In genomic region chr3:4302747-4303146, GRCh38 we compare ENCODE assay signal across 9 cellular contexts. TPM values are rescaled to one million over a fixed set of nuclear protein-coding genes. Genes with fewer than 3 reads are reported as not detected.
DNase-seq lines count a peak whose midpoint lies in the region; ATAC-seq, FAIRE-seq and TF ChIP-seq lines count a peak whose summit lies in the region.
"Had no signal": no experiment of that assay in that cellular context is flagged by ENCODE, and none has a peak within 500 bp of the region (broad histone marks: within the 10 kb centered on the region; RNA-seq: fewer than 3 reads in every experiment).

No MANE protein-coding gene starts in this region.

- peaks cover 0 to 15% (median 0%) of the 10 kb centered on the region in 11 experiments; a peak in 5 of 22 replicates for H3K9me3 ChIP-seq in BLaER1 treated with 17β-estradiol and CSF1 and Interleukin-3, amounts not matched to agents 10 nM and 100 nM (replicated peaks in 1 of 11)
- no peaks in the 10 kb centered on the region for H3K9me3 ChIP-seq in colonic mucosa

- no peaks in the 10 kb centered on the region for H3K27me3 ChIP-seq in BLaER1 treated with 17β-estradiol and CSF1 and Interleukin-3, amounts not matched to agents 10 nM and 100 nM
- H3K27me3 ChIP-seq in KMS-11 (ENCODE audit: insufficient read depth, low read depth) (no peaks in the 10 kb centered on the region), colonic mucosa (no peaks in the 10 kb centered on the region)

- H3K36me3 Mint-ChIP-seq in natural killer cell treated with Interleukin-12 subunit alpha and Interleukin-12 subunit beta and Interleukin-15 and Interleukin-18, amount 100 ng/mL, for 72 hours: no peaks in the 10 kb centered on the region

- H3K4me3 ChIP-seq in BLaER1 treated with 17β-estradiol and CSF1 and Interleukin-3, amounts not matched to agents 10 nM and 100 nM: peak overlapping the region; percentile 64 to 90 (median 79); a peak in 19 of 20 replicates
- H3K4me3 ChIP-seq in KMS-11 (IDR thresholded peaks at IDR 0.05; ENCODE audit: insufficient read depth, low read depth, low read length) (no peak overlapping the region), colonic mucosa (no peak overlapping the region)

- H2AFZ ChIP-seq in KMS-11 (ENCODE audit: low read depth): peak overlapping the region; percentile 67

- peak overlapping the region; percentile 82 to 90 for H3K27ac Mint-ChIP-seq in natural killer cell treated with Interleukin-12 subunit alpha and Interleukin-12 subunit beta and Interleukin-15 and Interleukin-18, amount 100 ng/mL, for 72 hours

- H4K20me1 ChIP-seq in BLaER1 treated with 17β-estradiol and CSF1 and Interleukin-3, amounts not matched to agents 10 nM and 100 nM: no peaks in the 10 kb centered on the region
- H4K20me1 ChIP-seq in KMS-11 (ENCODE audit: insufficient read depth): no peaks in the 10 kb centered on the region

- no peak for ATAC-seq in natural killer cell treated with Interleukin-12 subunit alpha and Interleukin-12 subunit beta and Interleukin-15 and Interleukin-18, amount 100 ng/mL, for 72 hours

- peak overlapping the region; percentile 91 for H3K4me3 Mint-ChIP-seq in natural killer cell treated with Interleukin-12 subunit alpha and Interleukin-12 subunit beta and Interleukin-15 and Interleukin-18, amount 100 ng/mL, for 72 hours

- peak overlapping the region in 9 of 11 experiments; percentile 20 to 82 (median 34); a peak in 13 of 22 replicates for H3K4me2 ChIP-seq in BLaER1 treated with 17β-estradiol and CSF1 and Interleukin-3, amounts not matched to agents 10 nM and 100 nM
- 0 out of 2 replicates have a peak overlapping the region, but pooled peaks have one; percentile 25 for H3K4me2 ChIP-seq in KMS-11

- H3K9me3 Mint-ChIP-seq in natural killer cell treated with Interleukin-12 subunit alpha and Interleukin-12 subunit beta and Interleukin-15 and Interleukin-18, amount 100 ng/mL, for 72 hours: no peaks in the 10 kb centered on the region

- H3K4me1 Mint-ChIP-seq in natural killer cell treated with Interleukin-12 subunit alpha and Interleukin-12 subunit beta and Interleukin-15 and Interleukin-18, amount 100 ng/mL, for 72 hours (ENCODE audit: low read depth in 2 of 2): peaks cover 12 to 13% of the 10 kb centered on the region in 2 donors

- H3K4me1 ChIP-seq in BLaER1 treated with 17β-estradiol and CSF1 and Interleukin-3, amounts not matched to agents 10 nM and 100 nM: peaks cover 10 to 20% (median 16%) of the 10 kb centered on the region in 10 experiments; a peak in 17 of 20 replicates
- no peaks in the 10 kb centered on the region for H3K4me1 ChIP-seq in KMS-11 (ENCODE audit: low read depth, poor library complexity, severe bottlenecking)
- no peaks in the 10 kb centered on the region for H3K4me1 ChIP-seq in colonic mucosa

- FAIRE-seq in HTR-8/SVneo (lab: Jason Lieb, UNC): no peak
- FAIRE-seq: colon had no signal

- intact Hi-C loops in colonic mucosa (cut with DNase I): no loop called here

- H3K27ac ChIP-seq in BLaER1 treated with 17β-estradiol and CSF1 and Interleukin-3, amounts not matched to agents 10 nM and 100 nM: peak overlapping the region in 10 of 11 experiments; percentile 95 to 99 (median 97); a peak in 19 of 22 replicates
- H3K27ac ChIP-seq in KMS-11 (no peak overlapping the region), colonic mucosa (no peak overlapping the region)

- peak overlapping the region in 8 of 11 experiments; percentile 93 to 98 (median 97); a peak in 18 of 22 replicates for H3K9ac ChIP-seq in BLaER1 treated with 17β-estradiol and CSF1 and Interleukin-3, amounts not matched to agents 10 nM and 100 nM
- H3K9ac ChIP-seq in KMS-11 (no peak overlapping the region; the same call in 1 of the 2 replicates), colonic mucosa (ENCODE audit: low read depth in 2 of 2, low read length in 2 of 2) (no peak overlapping the region)

- peaks cover 0 to 32% (median 23%) of the 10 kb centered on the region in 11 experiments; a peak in 19 of 22 replicates for H3K36me3 ChIP-seq in BLaER1 treated with 17β-estradiol and CSF1 and Interleukin-3, amounts not matched to agents 10 nM and 100 nM
- H3K36me3 ChIP-seq in KMS-11 (ENCODE audit: insufficient read depth) (no peaks in the 10 kb centered on the region), colonic mucosa (no peaks in the 10 kb centered on the region)

- DNase-seq in colonic mucosa: peak; percentile 25
- no peak for DNase-seq in natural killer cell treated with Interleukin-12 subunit alpha and Interleukin-12 subunit beta and Interleukin-15 and Interleukin-18, amount 100 ng/mL, for 72 hours (ENCODE audit: low spot score)
- no peak for DNase-seq in activated gamma-delta T cell (lab: John Stamatoyannopoulos, UW)
- DNase-seq in NCI-H748 (lab: John Stamatoyannopoulos, UW; ENCODE audit: unreplicated experiment): no peak
- no peak for DNase-seq in HTR-8/SVneo (ENCODE audit: insufficient read length, low spot score)
- no peak for DNase-seq in stimulated activated naive CD4-positive, alpha-beta T cell (lab: John Stamatoyannopoulos, UW)

- no peak for TF ChIP-seq CTCF in KMS-11 (conservative IDR thresholded peaks at IDR 0.05; ENCODE audit: low read depth, low read length)
- TF ChIP-seq CTCF in colonic mucosa (IDR thresholded peaks at IDR 0.05): no peak

- H3K27me3 Mint-ChIP-seq in natural killer cell treated with Interleukin-12 subunit alpha and Interleukin-12 subunit beta and Interleukin-15 and Interleukin-18, amount 100 ng/mL, for 72 hours: no peaks in the 10 kb centered on the region

- H3K79me2 ChIP-seq in KMS-11 (ENCODE audit: insufficient read depth, low read depth): no peaks in the 10 kb centered on the region

RNA-seq across cellular contexts. Expression of gene SETMAR, which starts 0.4 kb away (rescaled TPM):
- 10 to 100 TPM in 1 of 2 donors, 1 to 10 TPM in 1; 7.9 to 16.1 TPM for total RNA-seq in colonic mucosa
- 10 to 100 TPM; 12.3 to 17.2 TPM for total RNA-seq in natural killer cell treated with Interleukin-12 subunit alpha and Interleukin-12 subunit beta and Interleukin-15 and Interleukin-18, amount 100 ng/mL, for 72 hours

Comparison
In these comparisons a context has a peak if more than half of its experiments do, and no peak if none do; other contexts are left out.
1. H3K27ac ChIP-seq: peak in BLaER1 treated with 17β-estradiol and CSF1 and Interleukin-3, amounts not matched to agents 10 nM and 100 nM (10 of 11); none in KMS-11 (single experiment) and colonic mucosa (single experiment).
2. H3K4me3 ChIP-seq: peak in BLaER1 treated with 17β-estradiol and CSF1 and Interleukin-3, amounts not matched to agents 10 nM and 100 nM (10 of 10); none in KMS-11 (single experiment) and colonic mucosa (single experiment).
3. H3K9ac ChIP-seq: peak in BLaER1 treated with 17β-estradiol and CSF1 and Interleukin-3, amounts not matched to agents 10 nM and 100 nM (8 of 11); none in KMS-11 (single experiment) and colonic mucosa (0 of 2).